Comparison of ENCODE assay signal across 8 cellular contexts in the genomic region with DNA sequence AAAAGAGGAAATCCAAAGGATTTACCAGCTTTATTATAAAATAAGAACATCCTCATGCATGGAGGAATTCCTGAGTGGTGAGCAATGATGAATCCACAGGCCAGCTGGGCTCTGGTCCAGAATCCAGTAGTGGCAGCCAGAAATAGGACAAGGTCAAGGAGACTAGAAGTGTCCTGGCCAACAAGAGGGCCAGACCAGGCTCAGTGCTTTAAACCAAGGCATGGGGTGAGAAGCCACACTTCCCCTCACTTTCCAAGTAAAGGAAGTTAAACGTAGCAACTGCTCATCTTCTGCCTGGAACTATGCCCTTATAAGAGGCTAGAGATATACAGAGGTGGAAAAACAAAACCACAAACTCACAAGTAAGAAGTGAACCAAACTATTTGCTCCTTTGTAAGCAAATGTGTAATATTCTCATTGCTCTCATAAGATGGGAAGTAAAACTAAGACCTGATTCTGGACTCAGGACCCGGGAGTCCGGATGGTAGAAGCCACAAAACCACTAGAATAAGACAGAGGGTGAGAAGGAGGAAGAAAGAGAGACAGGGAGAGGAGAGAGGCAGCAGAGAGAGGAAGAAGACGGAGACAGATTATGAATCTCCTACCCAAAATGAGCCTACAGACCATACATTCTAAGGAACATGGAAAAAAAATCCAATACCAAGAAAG.
DNase-seq lines count a peak whose midpoint lies in the region; ATAC-seq and TF ChIP-seq lines count a peak whose summit lies in the region.

No MANE protein-coding gene starts in this region.

- TF ChIP-seq CTCF in fibroblast of mammary gland (conservative IDR thresholded peaks at IDR 0.05; ENCODE audit: control insufficient read depth, insufficient read depth, low read depth, low read length): no peak

- ATAC-seq in SK-N-SH treated with all-trans-retinoic acid at 6 μM for 48 hours (peak; percentile 93), HG02981 (IDR thresholded peaks at IDR 0.05; ENCODE audit: unreplicated experiment) (no peak), GM21528 (IDR thresholded peaks at IDR 0.05; ENCODE audit: low FRiP score, unreplicated experiment) (no peak)

- no peak overlapping the region for H3K4me3 ChIP-seq in fibroblast of mammary gland (ENCODE audit: control insufficient read depth, low read depth, low read length)

- DNase-seq in GM04504 (ENCODE audit: low read depth) (peak; percentile 69), fibroblast of mammary gland (ENCODE audit: low read depth) (peak; percentile 89), putamen (ENCODE audit: low spot score) (peak; percentile 12), NCI-H1694 treated with DMSO at 0.1 percent for 48 hours (lab: John Stamatoyannopoulos, UW) (no peak)
- DNase-seq in stimulated activated CD4-positive, alpha-beta T cell treated with anti-CD3 and anti-CD28 coated beads, Interleukin-1b, Interleukin-23, amount 100 ng/mL, for 48 hours: no peak

TF ChIP-seq in SK-N-SH treated with all-trans-retinoic acid at 6 μM for 48 hours, 23 proteins besides CTCF, POLR2A, EP300 and RAD21:
- TF ChIP-seq OSR1 (CRISPR knock-in tag; IDR thresholded peaks at IDR 0.05) (no peak), PPARA (CRISPR knock-in tag; IDR thresholded peaks at IDR 0.05; ENCODE audit: borderline replicate concordance) (no peak), ZNF565 (CRISPR knock-in tag; conservative IDR thresholded peaks at IDR 0.05; ENCODE audit: low read depth) (no peak), CSDC2 (CRISPR knock-in tag; IDR thresholded peaks at IDR 0.05) (no peak)

Comparison
In these comparisons a context has a peak if more than half of its experiments do, and no peak if none do; other contexts are left out.
1. DNase-seq: peak in GM04504 (single experiment), fibroblast of mammary gland (single experiment) and putamen (single experiment); none in stimulated activated CD4-positive, alpha-beta T cell treated with anti-CD3 and anti-CD28 coated beads, Interleukin-1b, Interleukin-23, amount 100 ng/mL, for 48 hours (single experiment) and NCI-H1694 treated with DMSO at 0.1 percent for 48 hours (single experiment).